ENCODE assay signal across 8 cellular contexts in the genomic region with DNA sequence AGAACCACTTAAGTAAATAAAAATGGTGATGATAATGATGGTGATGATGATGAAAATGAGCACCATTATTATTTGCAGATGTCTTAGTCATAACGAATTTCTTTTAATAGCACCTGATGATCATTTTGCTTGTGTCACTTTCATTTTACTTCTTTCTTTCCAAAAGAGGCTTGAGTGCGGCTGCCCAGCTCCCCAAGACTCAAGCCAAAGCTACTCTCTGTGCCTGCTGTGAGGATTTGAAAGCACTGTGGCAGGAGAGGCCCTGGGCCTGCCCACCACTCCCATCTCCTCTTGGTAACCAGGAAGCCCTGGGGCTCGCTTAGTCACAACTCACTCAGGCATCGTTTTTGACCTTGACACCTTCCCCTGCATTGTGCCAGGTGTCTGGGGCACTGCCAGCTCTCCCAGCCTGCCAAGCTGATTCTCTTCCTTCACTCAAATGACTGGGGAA. TPM values are rescaled to one million over a fixed set of nuclear protein-coding genes. Genes with fewer than 3 reads are reported as not detected.
DNase-seq lines count a peak whose midpoint lies in the region; ATAC-seq and TF ChIP-seq lines count a peak whose summit lies in the region.

No MANE protein-coding gene starts in this region.

- H3K36me3 ChIP-seq in osteoblast (ENCODE audit: insufficient read depth, low read length), result no peaks in the 10 kb centered on the region

- ATAC-seq in GM18519 (IDR thresholded peaks at IDR 0.05; ENCODE audit: low FRiP score, unreplicated experiment), result peak; percentile 56

- H3K27ac ChIP-seq in osteoblast (ENCODE audit: low read depth, low read length), result no peak overlapping the region

- POLR2A ChIA-PET in MCF 10A (lab: Yijun Ruan, JAX), result interaction anchor here (0.6 to 3.2 kb wide), 8 partner anchors 12 to 129 kb away, joined by 3 to 32 read pairs (median 3); no protein-coding TSS in a partner anchor

- H3K27me3 Mint-ChIP-seq in MCF 10A (ENCODE audit: insufficient read depth, unreplicated experiment), result no peaks in the 10 kb centered on the region

- H3K9me3 ChIP-seq in osteoblast (ENCODE audit: low read depth, low read length), result no peaks in the 10 kb centered on the region

- H3K27ac Mint-ChIP-seq in MCF 10A (ENCODE audit: low read depth, unreplicated experiment), result peak overlapping the region; percentile 75

- CTCF ChIA-PET in MCF 10A (lab: Yijun Ruan, JAX), result interaction anchor here (0.6 to 3.0 kb wide), 7 partner anchors 11 to 1454 kb away, joined by 3 to 21 read pairs (median 8); no protein-coding TSS in a partner anchor

- intact Hi-C loops in MCF 10A (cut with micrococcal nuclease), result loop anchor here (1.0 kb wide), 1 partner anchor 11 kb away; no protein-coding TSS in a partner anchor

- no peak overlapping the region for H3K4me3 ChIP-seq in osteoblast (ENCODE audit: insufficient read depth, low read length)

- no peaks in the 10 kb centered on the region for H3K36me3 Mint-ChIP-seq in MCF 10A (ENCODE audit: insufficient read depth, unreplicated experiment)

- no peaks in the 10 kb centered on the region for H3K27me3 ChIP-seq in osteoblast (ENCODE audit: insufficient read depth, low read length)

- peaks cover 44% of the 10 kb centered on the region for H3K4me1 Mint-ChIP-seq in MCF 10A (ENCODE audit: insufficient read depth, unreplicated experiment)

- H4K20me1 ChIP-seq in osteoblast (ENCODE audit: insufficient read depth, low read length), result no peaks in the 10 kb centered on the region

- DNase-seq in NCI-H1105 treated with DMSO at 0.1 percent for 48 hours (lab: John Stamatoyannopoulos, UW) (peak; percentile 62), MCF 10A (ENCODE audit: unreplicated experiment) (peak; percentile 95), osteoblast (ENCODE audit: insufficient read length, low spot score, missing footprints) (no peak), occipital lobe (lab: John Stamatoyannopoulos, UW) (no peak), NCI-H446 treated with DMSO at 0.1 percent for 48 hours (lab: John Stamatoyannopoulos, UW) (no peak), pons (ENCODE audit: low spot score) (no peak)
- DNase-seq in activated effector memory CD4-positive, alpha-beta T cell treated with Interleukin-2 at 50 U/mL for 16 hours, result no peak

- peaks cover 33% of the 10 kb centered on the region for H3K4me1 ChIP-seq in osteoblast (ENCODE audit: insufficient read depth, low read length)

- peak overlapping the region; percentile 10 for H3K4me2 ChIP-seq in osteoblast (ENCODE audit: insufficient read depth, low read length)

- TF ChIP-seq CTCF in MCF 10A (IDR thresholded peaks at IDR 0.05; ENCODE audit: unreplicated experiment), result no peak
- TF ChIP-seq CTCF in osteoblast (IDR thresholded peaks at IDR 0.05; ENCODE audit: extremely low read depth, low read depth, low read length), result no peak

- no TSS peak for BruUV-seq in MCF 10A (replicated peaks; lab: Mats Ljungman, UMichigan)

- no peaks in the 10 kb centered on the region for H3K79me2 ChIP-seq in osteoblast (ENCODE audit: insufficient read depth, low read length)

- H2AFZ ChIP-seq in osteoblast (ENCODE audit: low read length), result peak overlapping the region; percentile 43

- no peak overlapping the region for H3K4me3 Mint-ChIP-seq in MCF 10A (ENCODE audit: unreplicated experiment)

- no peaks in the 10 kb centered on the region for H3K9me3 Mint-ChIP-seq in MCF 10A (ENCODE audit: unreplicated experiment)

RNA-seq across cellular contexts. Expression of gene RPL37A, which starts 41.2 kb away (rescaled TPM):
- total RNA-seq in MCF 10A (2022), result 4,349 and 4,745 TPM in 2 replicates
- total RNA-seq in osteoblast, result 869 and 994 TPM in 2 replicates
- 3,318 TPM for total RNA-seq in occipital lobe

Comparison
In these comparisons a context has a peak if more than half of its experiments do, and no peak if none do; other contexts are left out.
1. DNase-seq: peak in NCI-H1105 treated with DMSO at 0.1 percent for 48 hours (single experiment) and MCF 10A (single experiment); none in osteoblast (single experiment), activated effector memory CD4-positive, alpha-beta T cell treated with Interleukin-2 at 50 U/mL for 16 hours (single experiment), occipital lobe (single experiment), NCI-H446 treated with DMSO at 0.1 percent for 48 hours (single experiment) and pons (single experiment).